1 cellular context compared by ENCODE assay signal in the genomic region with DNA sequence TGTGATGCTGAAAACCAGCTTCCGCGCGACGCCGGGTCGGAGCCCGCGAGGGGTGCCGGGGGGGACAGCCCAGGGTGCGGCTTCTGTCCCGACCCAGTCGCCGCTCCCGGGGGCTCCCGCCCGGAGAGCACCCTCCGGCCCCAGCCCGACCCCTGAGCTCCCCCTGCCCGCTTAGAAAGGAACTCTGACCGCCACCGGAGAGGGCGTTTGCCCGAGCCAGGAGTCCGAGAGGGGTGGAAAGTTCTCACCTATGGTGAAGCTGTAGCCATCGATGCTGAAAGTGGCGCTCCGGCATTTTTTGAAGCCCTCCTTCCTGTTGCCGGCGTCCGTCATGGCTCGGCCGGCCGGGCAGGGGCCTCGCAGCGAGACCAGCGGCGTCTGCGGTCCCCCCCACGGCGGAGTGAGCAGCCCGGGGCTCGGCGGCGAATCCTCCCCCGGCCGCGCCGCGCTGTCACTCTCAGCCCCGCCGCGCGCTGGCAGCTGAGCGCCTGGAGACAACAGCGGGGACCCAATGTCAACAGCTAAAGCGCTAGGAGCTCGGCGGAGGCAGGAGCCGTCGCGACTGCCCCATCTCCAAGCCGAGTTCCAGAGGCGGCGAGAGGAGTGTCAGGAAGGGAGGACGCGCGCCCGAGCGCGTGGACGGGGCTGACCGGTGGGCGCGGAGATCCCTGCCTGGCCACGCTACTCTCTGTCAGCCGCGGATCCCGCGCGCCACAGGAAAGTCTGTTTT.
TF ChIP-seq lines count a peak whose summit lies in the region.

No MANE protein-coding gene starts in this region.

TF ChIP-seq in K562, 482 proteins besides CTCF, POLR2A, EP300 and RAD21 (continued from another document):
- TF ChIP-seq, protein P1, sequence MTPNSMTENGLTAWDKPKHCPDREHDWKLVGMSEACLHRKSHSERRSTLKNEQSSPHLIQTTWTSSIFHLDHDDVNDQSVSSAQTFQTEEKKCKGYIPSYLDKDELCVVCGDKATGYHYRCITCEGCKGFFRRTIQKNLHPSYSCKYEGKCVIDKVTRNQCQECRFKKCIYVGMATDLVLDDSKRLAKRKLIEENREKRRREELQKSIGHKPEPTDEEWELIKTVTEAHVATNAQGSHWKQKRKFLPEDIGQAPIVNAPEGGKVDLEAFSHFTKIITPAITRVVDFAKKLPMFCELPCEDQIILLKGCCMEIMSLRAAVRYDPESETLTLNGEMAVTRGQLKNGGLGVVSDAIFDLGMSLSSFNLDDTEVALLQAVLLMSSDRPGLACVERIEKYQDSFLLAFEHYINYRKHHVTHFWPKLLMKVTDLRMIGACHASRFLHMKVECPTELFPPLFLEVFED (CRISPR knock-in tag; conservative IDR thresholded peaks at IDR 0.05): no peak
- TF ChIP-seq, protein P2, sequence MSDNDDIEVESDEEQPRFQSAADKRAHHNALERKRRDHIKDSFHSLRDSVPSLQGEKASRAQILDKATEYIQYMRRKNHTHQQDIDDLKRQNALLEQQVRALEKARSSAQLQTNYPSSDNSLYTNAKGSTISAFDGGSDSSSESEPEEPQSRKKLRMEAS (CRISPR knock-in tag; IDR thresholded peaks at IDR 0.05): no peak
- no peak for TF ChIP-seq FOXJ2 (tag; IDR thresholded peaks at IDR 0.05)
